ENCODE assay signal across 9 cellular contexts in the genomic region with DNA sequence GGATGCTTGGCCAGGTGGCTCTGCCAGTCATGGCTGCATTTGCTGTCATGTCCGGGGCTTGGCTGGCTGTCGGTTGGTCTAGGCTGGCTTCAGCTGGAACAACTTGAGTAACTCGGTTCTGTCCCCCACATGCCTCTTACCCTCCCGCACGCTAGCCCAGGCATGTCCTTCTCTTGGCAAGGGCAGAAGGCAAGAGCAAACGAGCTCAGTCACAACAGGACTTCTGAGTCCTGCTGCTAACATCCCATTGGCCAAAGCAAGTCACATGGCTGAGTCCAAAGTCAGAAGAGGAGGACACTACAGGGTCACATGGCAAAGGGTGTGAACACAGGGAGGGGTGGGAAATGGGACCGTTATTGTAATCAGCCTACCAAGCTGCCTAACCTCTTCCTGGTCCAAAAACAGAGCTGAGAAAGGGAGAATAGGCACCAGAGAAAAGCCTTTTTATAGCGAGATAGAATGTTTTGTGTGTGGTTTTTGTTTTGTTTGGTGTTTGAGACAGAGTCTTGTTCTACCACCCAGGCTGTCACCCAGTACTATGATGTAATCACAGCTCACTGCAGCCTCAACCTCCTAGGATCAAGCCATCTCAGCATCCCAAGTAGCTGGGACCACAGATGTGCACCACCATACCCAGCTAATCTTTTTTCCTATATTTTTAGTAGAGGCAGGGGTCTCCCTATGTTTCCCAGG.
DNase-seq lines count a peak whose midpoint lies in the region; ATAC-seq and TF ChIP-seq lines count a peak whose summit lies in the region.
"Had no signal": no experiment of that assay in that cellular context is flagged by ENCODE, and none has a peak within 500 bp of the region (broad histone marks: within the 10 kb centered on the region; RNA-seq: fewer than 3 reads in every experiment).

No MANE protein-coding gene starts in this region.

- no peaks in the 10 kb centered on the region for H3K36me3 ChIP-seq in BLaER1

- H3K4me3 Mint-ChIP-seq in activated CD8-positive, alpha-beta memory T cell treated with anti-CD3 and anti-CD28 coated beads, Interleukin-2, amount 10 ng/mL, durations not matched to agents 7 days and 5 days = no peak overlapping the region

- CTCF ChIA-PET in activated CD8-positive, alpha-beta memory T cell treated with anti-CD3 and anti-CD28 coated beads, Interleukin-2, amount 10 ng/mL, durations not matched to agents 7 days and 5 days (lab: Charles Lee) = no interaction called here

- H4K20me1 ChIP-seq in BLaER1 = no peaks in the 10 kb centered on the region

- TF ChIP-seq EP300 in Ishikawa (IDR thresholded peaks at IDR 0.05; ENCODE audit: borderline replicate concordance) = no peak

- WGBS in lower leg skin, 2 donors = 8 to 30% methylated on average over 8 of the region's 8 CpGs

- H3K9me3 ChIP-seq in BLaER1 = peaks cover 14% of the 10 kb centered on the region; the same call in 1 of the 2 replicates

- H3K27ac ChIP-seq in BLaER1 = peak overlapping the region; percentile 58; the same call in 1 of the 2 replicates
- peak overlapping the region; percentile 40 for H3K27ac ChIP-seq in caudate nucleus (ENCODE audit: low read depth, low read length)

- peaks cover 55% of the 10 kb centered on the region for H3K4me1 ChIP-seq in BLaER1

- no peaks in the 10 kb centered on the region; the same call in 1 of the 2 replicates for H3K27me3 ChIP-seq in BLaER1

- intact Hi-C loops in lower leg skin (cut with DNase I; ENCODE audit: low total_unique reads) = no loop called here

- no peak overlapping the region for H3K27ac Mint-ChIP-seq in activated CD8-positive, alpha-beta memory T cell treated with anti-CD3 and anti-CD28 coated beads, Interleukin-2, amount 10 ng/mL, durations not matched to agents 7 days and 5 days

- no peaks in the 10 kb centered on the region for H3K36me3 Mint-ChIP-seq in activated CD8-positive, alpha-beta memory T cell treated with anti-CD3 and anti-CD28 coated beads, Interleukin-2, amount 10 ng/mL, durations not matched to agents 7 days and 5 days

- peak overlapping the region; percentile 59 for H3K4me2 ChIP-seq in BLaER1

- ATAC-seq in activated CD8-positive, alpha-beta memory T cell treated with anti-CD3 and anti-CD28 coated beads, Interleukin-2, amount 10 ng/mL, durations not matched to agents 7 days and 5 days = no peak

- H3K9me3 Mint-ChIP-seq in activated CD8-positive, alpha-beta memory T cell treated with anti-CD3 and anti-CD28 coated beads, Interleukin-2, amount 10 ng/mL, durations not matched to agents 7 days and 5 days (ENCODE audit: low read depth) = peaks cover 2% of the 10 kb centered on the region

- no peak for TF ChIP-seq RAD21 in Ishikawa (IDR thresholded peaks at IDR 0.05; ENCODE audit: low read depth)

- no peaks in the 10 kb centered on the region for H3K27me3 Mint-ChIP-seq in activated CD8-positive, alpha-beta memory T cell treated with anti-CD3 and anti-CD28 coated beads, Interleukin-2, amount 10 ng/mL, durations not matched to agents 7 days and 5 days

- TF ChIP-seq POLR2A in lower leg skin (IDR thresholded peaks at IDR 0.05) = no peak

- no peak for TF ChIP-seq CTCF in lower leg skin (IDR thresholded peaks at IDR 0.05)

- H3K4me3 ChIP-seq in BLaER1 = no peak overlapping the region
- H3K4me3 ChIP-seq in lower leg skin (ENCODE audit: low read depth, poor library complexity, severe bottlenecking) = no peak overlapping the region

- peak in 36 of 61 donors; percentile 2 to 74 (median 26) for DNase-seq in caudate nucleus (lab: John Stamatoyannopoulos, UW)
- DNase-seq in lower leg skin (ENCODE audit: low spot score in 2 of 2) = peak; percentile 88 to 89
- no peak for DNase-seq in activated CD8-positive, alpha-beta memory T cell treated with anti-CD3 and anti-CD28 coated beads, Interleukin-2, amount 10 ng/mL, durations not matched to agents 7 days and 5 days
- DNase-seq in SK-N-DZ (ENCODE audit: low spot score) = no peak
- DNase-seq in NCI-H1436 treated with DMSO at 0.1 percent for 48 hours (lab: John Stamatoyannopoulos, UW) = no peak
- no peak for DNase-seq in NCI-H187 (lab: John Stamatoyannopoulos, UW)
- DNase-seq: activated CD8-positive, alpha-beta memory T cell treated with anti-CD3 and anti-CD28 coated beads for 24 hours had no signal

- H3K4me1 Mint-ChIP-seq in activated CD8-positive, alpha-beta memory T cell treated with anti-CD3 and anti-CD28 coated beads, Interleukin-2, amount 10 ng/mL, durations not matched to agents 7 days and 5 days = no peaks in the 10 kb centered on the region

- H3K9ac ChIP-seq in BLaER1 = no peak overlapping the region

TF ChIP-seq in Ishikawa, 13 proteins besides CTCF, POLR2A, EP300 and RAD21:
- TF ChIP-seq, protein P1, sequence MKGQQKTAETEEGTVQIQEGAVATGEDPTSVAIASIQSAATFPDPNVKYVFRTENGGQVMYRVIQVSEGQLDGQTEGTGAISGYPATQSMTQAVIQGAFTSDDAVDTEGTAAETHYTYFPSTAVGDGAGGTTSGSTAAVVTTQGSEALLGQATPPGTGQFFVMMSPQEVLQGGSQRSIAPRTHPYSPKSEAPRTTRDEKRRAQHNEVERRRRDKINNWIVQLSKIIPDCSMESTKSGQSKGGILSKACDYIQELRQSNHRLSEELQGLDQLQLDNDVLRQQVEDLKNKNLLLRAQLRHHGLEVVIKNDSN (IDR thresholded peaks at IDR 0.05) = peak; percentile 94
- TF ChIP-seq TCF12 (IDR thresholded peaks at IDR 0.05; ENCODE audit: low read depth) = no peak
- TF ChIP-seq CEBPB (IDR thresholded peaks at IDR 0.05) = no peak
- no peak for TF ChIP-seq YY1 (IDR thresholded peaks at IDR 0.05; ENCODE audit: low read depth)
- no peak for TF ChIP-seq TAF1 (IDR thresholded peaks at IDR 0.05; ENCODE audit: low read depth)
- no peak for TF ChIP-seq TEAD4 (IDR thresholded peaks at IDR 0.05)
- TF ChIP-seq EGR1 (IDR thresholded peaks at IDR 0.05) = no peak
- TF ChIP-seq, protein P2, sequence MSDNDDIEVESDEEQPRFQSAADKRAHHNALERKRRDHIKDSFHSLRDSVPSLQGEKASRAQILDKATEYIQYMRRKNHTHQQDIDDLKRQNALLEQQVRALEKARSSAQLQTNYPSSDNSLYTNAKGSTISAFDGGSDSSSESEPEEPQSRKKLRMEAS (IDR thresholded peaks at IDR 0.05) = peak; percentile 73
TF ChIP-seq in Ishikawa: peak in this region for 2.

Comparison
In these comparisons a context has a peak if more than half of its experiments do, and no peak if none do; other contexts are left out.
1. DNase-seq: peak in caudate nucleus (36 of 61) and lower leg skin (2 of 2); none in activated CD8-positive, alpha-beta memory T cell treated with anti-CD3 and anti-CD28 coated beads, Interleukin-2, amount 10 ng/mL, durations not matched to agents 7 days and 5 days (single experiment), SK-N-DZ (single experiment), NCI-H1436 treated with DMSO at 0.1 percent for 48 hours (single experiment) and NCI-H187 (0 of 2).